In the genomic region with DNA sequence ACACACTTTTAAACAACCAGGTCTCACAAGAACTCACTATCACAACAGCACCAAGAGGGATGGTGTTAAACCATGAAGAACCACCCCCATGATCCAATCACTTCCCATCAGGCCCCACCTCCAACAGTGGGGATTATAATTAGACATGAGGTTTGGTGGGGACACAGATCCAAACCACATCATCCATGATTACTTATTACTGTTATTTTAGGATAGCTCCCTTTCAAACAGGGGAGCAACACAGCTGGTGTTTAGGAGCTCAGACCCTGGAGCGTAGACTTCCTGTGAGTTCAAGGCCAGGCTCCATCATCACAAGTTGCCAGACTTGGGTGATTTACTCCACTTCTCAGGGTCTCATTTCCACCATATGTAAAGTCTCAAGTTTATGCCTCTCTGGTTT, we compare ENCODE assay signal across 1 cellular context.
TF ChIP-seq lines count a peak whose summit lies in the region.

No MANE protein-coding gene starts in this region.

TF ChIP-seq in IMR-90, 13 proteins besides CTCF, POLR2A, EP300 and RAD21 (continued from another document):
- TF ChIP-seq, protein P1, sequence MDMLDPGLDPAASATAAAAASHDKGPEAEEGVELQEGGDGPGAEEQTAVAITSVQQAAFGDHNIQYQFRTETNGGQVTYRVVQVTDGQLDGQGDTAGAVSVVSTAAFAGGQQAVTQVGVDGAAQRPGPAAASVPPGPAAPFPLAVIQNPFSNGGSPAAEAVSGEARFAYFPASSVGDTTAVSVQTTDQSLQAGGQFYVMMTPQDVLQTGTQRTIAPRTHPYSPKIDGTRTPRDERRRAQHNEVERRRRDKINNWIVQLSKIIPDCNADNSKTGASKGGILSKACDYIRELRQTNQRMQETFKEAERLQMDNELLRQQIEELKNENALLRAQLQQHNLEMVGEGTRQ (IDR thresholded peaks at IDR 0.05; ENCODE audit: low read depth, low read length) = no peak
- no peak for TF ChIP-seq MXI1 (IDR thresholded peaks at IDR 0.05; ENCODE audit: borderline replicate concordance, low read depth, low read length)
- TF ChIP-seq CHD1 (IDR thresholded peaks at IDR 0.05; ENCODE audit: low read depth, low read length) = no peak
- TF ChIP-seq SMC3 (IDR thresholded peaks at IDR 0.05; ENCODE audit: low read depth, low read length) = no peak
